ENCODE assay signal across 15 cellular contexts in genomic region chr3:17852217-17852616, GRCh38.
DNase-seq lines count a peak whose midpoint lies in the region; ATAC-seq and TF ChIP-seq lines count a peak whose summit lies in the region.
"Had no signal": no experiment of that assay in that cellular context is flagged by ENCODE, and none has a peak within 500 bp of the region (broad histone marks: within the 10 kb centered on the region; RNA-seq: fewer than 3 reads in every experiment).

No MANE protein-coding gene starts in this region.

- no peak overlapping the region for H3K27ac Mint-ChIP-seq in activated naive CD4-positive, alpha-beta T cell treated with anti-CD3 and anti-CD28 coated beads, Interleukin-2, amount 50 U/mL, for 72 hours
- H3K27ac Mint-ChIP-seq: activated CD4-positive, alpha-beta T cell treated with anti-CD3 and anti-CD28 coated beads, Interleukin-2, amount 10 ng/mL, durations not matched to agents 7 days and 5 days; activated naive CD4-positive, alpha-beta T cell treated with anti-CD3 and anti-CD28 coated beads for 36 hours; T-cell had no signal

- H3K9me3 Mint-ChIP-seq in activated naive CD4-positive, alpha-beta T cell treated with anti-CD3 and anti-CD28 coated beads, Interleukin-2, amount 50 U/mL, for 72 hours: no peaks in the 10 kb centered on the region
- H3K9me3 Mint-ChIP-seq: activated CD4-positive, alpha-beta T cell treated with anti-CD3 and anti-CD28 coated beads, Interleukin-2, amount 10 ng/mL, durations not matched to agents 7 days and 5 days; activated naive CD4-positive, alpha-beta T cell treated with anti-CD3 and anti-CD28 coated beads for 36 hours; T-cell had no signal

- DNase-seq in GM12865 (ENCODE audit: low read depth): peak; percentile 38
- DNase-seq in NCI-H2081 (lab: John Stamatoyannopoulos, UW): no peak
- no peak for DNase-seq in effector CD8-positive, alpha-beta T cell (lab: John Stamatoyannopoulos, UW)
- no peak for DNase-seq in activated naive CD4-positive, alpha-beta T cell treated with anti-CD3 and anti-CD28 coated beads, Interleukin-2, amount 50 U/mL, for 72 hours (ENCODE audit: low spot score in 2 of 2)
- DNase-seq: activated CD4-positive, alpha-beta T cell treated with anti-CD3 and anti-CD28 coated beads, Interleukin-2, amount 10 ng/mL, durations not matched to agents 7 days and 5 days; activated naive CD4-positive, alpha-beta T cell treated with anti-CD3 and anti-CD28 coated beads for 36 hours; Karpas-422; NCI-H1930; spleen; T-cell had no signal

- H3K36me3 Mint-ChIP-seq in activated naive CD4-positive, alpha-beta T cell treated with anti-CD3 and anti-CD28 coated beads, Interleukin-2, amount 50 U/mL, for 72 hours: no peaks in the 10 kb centered on the region
- H3K36me3 Mint-ChIP-seq: T-cell had no signal

- no peak overlapping the region for H3K4me3 ChIP-seq in GM12865 (ENCODE audit: low read depth, low read length)
- H3K4me3 ChIP-seq: esophagus muscularis mucosa, spleen had no signal

- ATAC-seq in GM19452 (IDR thresholded peaks at IDR 0.05; ENCODE audit: unreplicated experiment) (peak; percentile 83), HG02759 (IDR thresholded peaks at IDR 0.05; ENCODE audit: unreplicated experiment) (peak; percentile 87), HG03520 (IDR thresholded peaks at IDR 0.05; ENCODE audit: unreplicated experiment) (peak; percentile 74), HG02840 (IDR thresholded peaks at IDR 0.05; ENCODE audit: low FRiP score, unreplicated experiment) (no peak)
- no peak for ATAC-seq in activated naive CD4-positive, alpha-beta T cell treated with anti-CD3 and anti-CD28 coated beads, Interleukin-2, amount 50 U/mL, for 72 hours
- ATAC-seq: T-cell had no signal

- TF ChIP-seq CTCF in GM12865 (IDR thresholded peaks at IDR 0.05; ENCODE audit: insufficient read depth, low read depth, low read length, missing control alignments): no peak

Comparison
In these comparisons a context has a peak if more than half of its experiments do, and no peak if none do; other contexts are left out.
1. ATAC-seq: peak in GM19452 (single experiment), HG02759 (single experiment) and HG03520 (single experiment); none in HG02840 (single experiment) and activated naive CD4-positive, alpha-beta T cell treated with anti-CD3 and anti-CD28 coated beads, Interleukin-2, amount 50 U/mL, for 72 hours (0 of 2).